8 cellular contexts compared by ENCODE assay signal in the genomic region with DNA sequence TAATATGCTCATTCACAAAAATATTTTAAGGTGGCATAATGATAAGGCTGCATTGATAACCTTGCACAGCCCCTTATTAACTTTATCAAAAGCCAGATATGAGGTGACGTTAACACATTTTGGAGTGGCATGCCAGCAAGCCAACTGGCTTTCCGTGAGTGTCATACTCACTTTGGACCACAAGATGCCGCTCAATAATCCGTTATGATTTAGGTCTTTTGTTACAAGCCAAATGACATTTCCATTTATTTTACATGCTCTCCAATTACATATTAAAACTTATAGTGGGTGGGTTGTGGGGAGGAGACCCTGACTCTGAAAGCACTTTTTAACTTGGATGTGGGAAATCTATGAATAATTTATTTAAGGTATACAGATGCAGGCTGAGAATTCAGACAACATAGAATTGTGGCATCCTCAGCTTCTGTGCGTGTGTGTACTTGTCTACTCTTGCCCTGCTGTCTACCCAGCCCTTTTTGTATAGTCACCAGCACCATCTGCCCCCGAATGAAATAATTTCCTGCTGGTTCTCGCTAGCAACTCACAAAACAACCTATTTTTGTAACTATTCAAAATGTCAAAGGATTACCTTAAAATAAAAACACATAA.
A peak's percentile ranks its signal among the peaks of the same experiment; 100 is the strongest.
DNase-seq lines count a peak whose midpoint lies in the region; ATAC-seq, FAIRE-seq and TF ChIP-seq lines count a peak whose summit lies in the region.

No MANE protein-coding gene starts in this region.

- no peak overlapping the region for H3K4me3 Mint-ChIP-seq in brain

- no peak for TF ChIP-seq POLR2A in HepG2 (IDR thresholded peaks at IDR 0.05; ENCODE audit: insufficient read depth in 1 of 2, low read depth in 2 of 2, low read length in 2 of 2)

- ATAC-seq in HG02885 (IDR thresholded peaks at IDR 0.05; ENCODE audit: poor library complexity, unreplicated experiment) (peak; percentile 90), HepG2 (peak; percentile 45; the same call in 2 of the 3 replicates)

- no peak for TF ChIP-seq EP300 in HepG2 (IDR thresholded peaks at IDR 0.05; ENCODE audit: low read depth in 2 of 2, low read length in 2 of 2)
- TF ChIP-seq EP300 in HepG2 (CRISPR knock-in tag; IDR thresholded peaks at IDR 0.05; ENCODE audit: borderline replicate concordance) = no peak

- H3K9me3 ChIP-seq in A673 (ENCODE audit: low read depth, low read length, poor library complexity, severe bottlenecking) (no peaks in the 10 kb centered on the region), HepG2 (ENCODE audit: low read length) (no peaks in the 10 kb centered on the region)

- no peaks in the 10 kb centered on the region for H3K79me2 ChIP-seq in HepG2 (ENCODE audit: insufficient read depth, low read length)

- H3K4me2 ChIP-seq in HepG2 (ENCODE audit: low read depth, low read length) = no peak overlapping the region

- TF ChIP-seq RAD21 in HepG2 (CRISPR knock-in tag; IDR thresholded peaks at IDR 0.05) = no peak

- H3K36me3 Mint-ChIP-seq in brain = no peaks in the 10 kb centered on the region

- H3K36me3 ChIP-seq in A673 (ENCODE audit: insufficient read depth, low read length, poor library complexity, severe bottlenecking) = no peaks in the 10 kb centered on the region
- H3K36me3 ChIP-seq in HepG2 (replicated peaks in 1 of 2; ENCODE audit: control insufficient read depth in 1 of 2, insufficient read depth in 2 of 2, low read length in 2 of 2) = no peaks in the 10 kb centered on the region

- H3K27me3 ChIP-seq in A673 (replicated peaks; ENCODE audit: insufficient read depth, low read depth, low read length, poor library complexity) (peaks cover 45% of the 10 kb centered on the region), HepG2 (ENCODE audit: control insufficient read depth in 1 of 2, insufficient read depth in 2 of 2, low read length in 2 of 2) (peaks cover 0 to 11% of the 10 kb centered on the region in 2 experiments; a peak in 2 of 5 replicates)

- CTCF ChIA-PET in A673 (lab: Charles Lee) = no interaction called here
- CTCF ChIA-PET in HepG2 (lab: Yijun Ruan, JAX; ENCODE audit: low intra/inter-chr PET ratio, low total read pairs) = no interaction called here

- H3K27me3 Mint-ChIP-seq in brain = peaks cover 12% of the 10 kb centered on the region

- BruUV-seq in A673 (replicated peaks; lab: Mats Ljungman, UMichigan) = no TSS peak
- BruUV-seq in HepG2 (replicated peaks; lab: Mats Ljungman, UMichigan) = no TSS peak

- H3K9ac ChIP-seq in HepG2 (ENCODE audit: insufficient read depth, low read depth, low read length) = no peak overlapping the region

- intact Hi-C loops in A673 (cut with micrococcal nuclease; ENCODE audit: unreplicated experiment) (loop anchor here (5.0 kb wide), 1 partner anchor 530 kb away; no protein-coding TSS in a partner anchor), HepG2 (cut with micrococcal nuclease; ENCODE audit: unreplicated experiment) (loop anchor here (2.0 to 5.0 kb wide), 2 partner anchors 100 to 631 kb away; no protein-coding TSS in a partner anchor)

- peak; percentile 80 for TF ChIP-seq CTCF in A673 (conservative IDR thresholded peaks at IDR 0.05; ENCODE audit: low read depth, low read length)
- TF ChIP-seq CTCF in brain (conservative IDR thresholded peaks at IDR 0.05) = peak; percentile 76 to 94
- TF ChIP-seq CTCF in HepG2 (CRISPR knock-in tag; IDR thresholded peaks at IDR 0.05) = peak; percentile 68

- peak; percentile 72 for FAIRE-seq in HepG2 (lab: Jason Lieb, UNC)

- peak overlapping the region in 4 of 5 experiments; percentile 2 to 40 (median 29) for H3K27ac Mint-ChIP-seq in brain

- no peaks in the 10 kb centered on the region for H4K20me1 ChIP-seq in HepG2 (ENCODE audit: insufficient read depth, low read length)

- peaks cover 0 to 3% (median 0%) of the 10 kb centered on the region in 5 experiments for H3K9me3 Mint-ChIP-seq in brain

- H2AFZ ChIP-seq in HepG2 (ENCODE audit: low read length) = no peak overlapping the region

- POLR2A ChIA-PET in A673 (lab: Charles Lee; ENCODE audit: low non-redundant PET) (no interaction called here), HepG2 (lab: Yijun Ruan, JAX) (no interaction called here)

- H3K27ac ChIP-seq in A673 (ENCODE audit: low read depth, low read length, poor library complexity, severe bottlenecking) (no peak overlapping the region), HepG2 (ENCODE audit: extremely low read length, insufficient read depth, low read length) (no peak overlapping the region)

- DNase-seq in A673 (ENCODE audit: low spot score) (peak; percentile 56), G401 (ENCODE audit: low spot score) (peak; percentile 44), NCI-H2196 (lab: John Stamatoyannopoulos, UW; ENCODE audit: unreplicated experiment) (peak; percentile 52), HepG2 (ENCODE audit: low spot score) (peak; percentile 12), T1000 (lab: John Stamatoyannopoulos, UW) (no peak), middle frontal gyrus (ENCODE audit: extremely low spot score, low spot score) (no peak)

- H3K4me3 ChIP-seq in A673 (ENCODE audit: low read depth, low read length, poor library complexity, severe bottlenecking) (no peak overlapping the region), HepG2 (replicated peaks in 1 of 3; ENCODE audit: insufficient read depth in 1 of 3, low read depth in 2 of 3, low read length in 3 of 3) (no peak overlapping the region)

- H3K4me1 ChIP-seq in A673 (ENCODE audit: insufficient read depth, low read length, poor library complexity, severe bottlenecking) = peaks cover 7% of the 10 kb centered on the region
- H3K4me1 ChIP-seq in HepG2 (ENCODE audit: insufficient read depth, low read length) = no peaks in the 10 kb centered on the region

- H3K4me1 Mint-ChIP-seq in brain = peaks cover 37% of the 10 kb centered on the region

- in situ Hi-C loops in G401 (cut with HindIII; ENCODE audit: low sequenced_read_pairs) (no loop called here), HepG2 (cut with HindIII; ENCODE audit: extremely low pct_ligation_motif_present, low pct_unique_long_range_greater_than_20kb) (no loop called here)

- 17% methylated on average over 7 of the region's 7 CpGs for WGBS in HepG2 (ENCODE audit: low lambda C conversion rate)

TF ChIP-seq in HepG2, 621 proteins besides CTCF, POLR2A, EP300 and RAD21:
- peak; percentile 68 for TF ChIP-seq STAG1 (CRISPR knock-in tag; IDR thresholded peaks at IDR 0.05)
- peak; percentile 34; the same call in 1 of the 2 replicates for TF ChIP-seq SMC3 (IDR thresholded peaks at IDR 0.05; ENCODE audit: low read length)
- no peak for TF ChIP-seq ATRX (CRISPR knock-in tag; IDR thresholded peaks at IDR 0.05; ENCODE audit: borderline replicate concordance)
TF ChIP-seq in HepG2: peak in this region for 2.

Comparison
In these comparisons a context has a peak if more than half of its experiments do, and no peak if none do; other contexts are left out.
1. DNase-seq: peak in A673 (single experiment), G401 (single experiment), NCI-H2196 (single experiment) and HepG2 (single experiment); none in T1000 (single experiment) and middle frontal gyrus (single experiment).
2. Peak in every context shown above with its lines, with median percentiles within 50 percentile points of each other: CTCF ChIP-seq.